ENCODE assay signal across 22 cellular contexts in the genomic region with DNA sequence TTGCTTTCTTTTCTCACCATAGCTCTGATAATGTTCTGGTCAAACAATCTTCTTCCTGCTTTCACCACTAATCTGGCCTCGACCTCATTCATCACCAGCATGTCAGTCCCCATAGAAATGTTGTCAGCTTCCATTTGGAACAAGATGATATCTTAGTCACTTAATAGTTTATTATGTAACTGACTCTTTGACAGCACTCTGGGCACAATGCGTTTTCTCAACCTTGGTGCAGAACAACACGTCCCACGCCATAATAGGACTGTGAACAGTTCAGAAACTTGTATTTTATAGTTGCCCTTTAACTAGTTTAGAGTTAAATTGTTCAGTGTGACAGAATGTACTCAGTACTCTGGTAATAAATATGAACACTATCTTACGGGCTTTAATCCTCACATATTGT.
"Had no signal": no experiment of that assay in that cellular context is flagged by ENCODE, and none has a peak within 500 bp of the region (broad histone marks: within the 10 kb centered on the region; RNA-seq: fewer than 3 reads in every experiment).

No MANE protein-coding gene starts in this region.

- ATAC-seq: gastrocnemius medialis; heart right ventricle; naive thymus-derived CD4-positive, alpha-beta T cell; sciatic nerve; stimulated activated naive B cell treated with anti-CD40 and anti-IgM and Interleukin-4, amounts not matched to agents 10 μg/mL and 1 μg/mL and 100 μg/mL, for 72 hours; stimulated activated naive CD8-positive, alpha-beta T cell treated with anti-CD3 and anti-CD28 coated beads, Interleukin-15, amount 100 ng/mL, for 72 hours had no signal

- DNase-seq: effector CD4-positive, alpha-beta T cell; endodermal cell; erythroblast; gastrocnemius medialis; heart right ventricle; hypothalamus; kidney glomerular epithelial cell; naive thymus-derived CD4-positive, alpha-beta T cell; nephron progenitor cell; spleen; stimulated activated CD4-positive, alpha-beta T cell treated with anti-CD3 and anti-CD28 coated beads, Interleukin-2, amount 100 ng/mL, for 24 hours; stimulated activated CD4-positive, alpha-beta T cell treated with anti-CD3 and anti-CD28 coated beads, Interleukin-4, amount 100 ng/mL, for 4 hours; stimulated activated naive B cell treated with anti-CD40 and anti-IgM and Interleukin-4, amounts not matched to agents 10 μg/mL and 1 μg/mL and 100 μg/mL, for 72 hours; stimulated activated naive CD8-positive, alpha-beta T cell treated with anti-CD3 and anti-CD28 coated beads, Interleukin-15, amount 100 ng/mL, for 72 hours; transverse colon had no signal

- H3K4me1 ChIP-seq: gastrocnemius medialis, heart right ventricle, parathyroid adenoma, prostate gland, spleen, transverse colon had no signal

- H3K4me1 Mint-ChIP-seq: endodermal cell; naive thymus-derived CD4-positive, alpha-beta T cell; nephron progenitor cell; stimulated activated naive B cell treated with anti-CD40 and anti-IgM and Interleukin-4, amounts not matched to agents 10 μg/mL and 1 μg/mL and 100 μg/mL, for 72 hours; stimulated activated naive CD8-positive, alpha-beta T cell treated with anti-CD3 and anti-CD28 coated beads, Interleukin-15, amount 100 ng/mL, for 72 hours had no signal

- H3K36me3 Mint-ChIP-seq: naive thymus-derived CD4-positive, alpha-beta T cell; stimulated activated naive B cell treated with anti-CD40 and anti-IgM and Interleukin-4, amounts not matched to agents 10 μg/mL and 1 μg/mL and 100 μg/mL, for 72 hours had no signal

- H3K9ac ChIP-seq: parathyroid adenoma had no signal

- H3K27me3 Mint-ChIP-seq: naive thymus-derived CD4-positive, alpha-beta T cell; stimulated activated naive CD8-positive, alpha-beta T cell treated with anti-CD3 and anti-CD28 coated beads, Interleukin-15, amount 100 ng/mL, for 72 hours had no signal

- H3K27me3 ChIP-seq: gastrocnemius medialis, heart right ventricle, spleen, transverse colon had no signal

- H3K27ac Mint-ChIP-seq: endodermal cell; naive thymus-derived CD4-positive, alpha-beta T cell; nephron progenitor cell; stimulated activated naive B cell treated with anti-CD40 and anti-IgM and Interleukin-4, amounts not matched to agents 10 μg/mL and 1 μg/mL and 100 μg/mL, for 72 hours; stimulated activated naive CD8-positive, alpha-beta T cell treated with anti-CD3 and anti-CD28 coated beads, Interleukin-15, amount 100 ng/mL, for 72 hours had no signal

- H3K4me3 Mint-ChIP-seq: endodermal cell; naive thymus-derived CD4-positive, alpha-beta T cell; nephron progenitor cell; stimulated activated naive B cell treated with anti-CD40 and anti-IgM and Interleukin-4, amounts not matched to agents 10 μg/mL and 1 μg/mL and 100 μg/mL, for 72 hours; stimulated activated naive CD8-positive, alpha-beta T cell treated with anti-CD3 and anti-CD28 coated beads, Interleukin-15, amount 100 ng/mL, for 72 hours had no signal

- H2AFZ ChIP-seq: parathyroid adenoma had no signal

- FAIRE-seq: endothelial cell of umbilical vein, islet of Langerhans had no signal

- H3K4me3 ChIP-seq: coronary artery, gastrocnemius medialis, heart right ventricle, prostate gland, spleen, thoracic aorta, transverse colon had no signal

- H3K27ac ChIP-seq: coronary artery, gastrocnemius medialis, heart right ventricle, parathyroid adenoma, prostate gland, spleen, thoracic aorta, transverse colon had no signal

- H3K9me3 ChIP-seq: gastrocnemius medialis, prostate gland, thoracic aorta, transverse colon had no signal

- H3K36me3 ChIP-seq: gastrocnemius medialis, heart right ventricle, prostate gland, spleen, thoracic aorta, transverse colon had no signal

- H3K79me2 ChIP-seq: parathyroid adenoma had no signal
